ENCODE assay signal across 8 cellular contexts in the genomic region with DNA sequence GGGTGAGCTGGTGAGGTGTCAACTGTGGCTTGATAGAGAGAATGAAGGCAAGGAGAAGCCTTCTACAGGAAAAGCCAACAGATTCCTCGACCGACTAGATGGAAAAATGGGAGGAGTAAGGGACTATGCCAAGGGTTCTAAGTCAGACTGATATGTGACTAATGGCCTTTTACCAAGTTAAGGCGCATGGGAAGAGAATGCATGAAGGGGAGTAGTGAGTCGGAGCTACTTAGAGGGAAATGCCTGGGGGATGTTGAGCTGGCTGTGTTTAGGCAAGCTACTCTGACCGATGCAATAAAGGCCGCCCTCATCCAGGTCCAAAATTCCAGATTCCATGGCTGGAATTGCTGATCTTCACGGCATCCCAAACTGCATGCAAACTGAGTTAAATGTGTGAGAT. TPM values are rescaled to one million over a fixed set of nuclear protein-coding genes. Genes with fewer than 3 reads are reported as not detected.
DNase-seq lines count a peak whose midpoint lies in the region; ATAC-seq, FAIRE-seq and TF ChIP-seq lines count a peak whose summit lies in the region.

No MANE protein-coding gene starts in this region.

- H3K36me3 Mint-ChIP-seq in memory B cell: peaks cover 12% of the 10 kb centered on the region

- no peaks in the 10 kb centered on the region for H3K9me3 Mint-ChIP-seq in memory B cell

- SMC1A ChIA-PET in GM12878 (lab: Charles Lee; ENCODE audit: uncharacterized antibody, unreplicated experiment): interaction anchor here (0.6 to 1.9 kb wide), 13 partner anchors 9 to 1018 kb away, joined by 3 to 7 read pairs (median 4); no protein-coding TSS in a partner anchor

- H3K4me1 Mint-ChIP-seq in memory B cell: peaks cover 47% of the 10 kb centered on the region

- H3K27me3 Mint-ChIP-seq in memory B cell: no peaks in the 10 kb centered on the region

- H3K9ac ChIP-seq in GM12878 (ENCODE audit: control insufficient read depth, insufficient read depth, low read length) (no peak overlapping the region), Karpas-422 (ENCODE audit: low read length) (no peak overlapping the region)

- H3K27ac ChIP-seq in ACC112 (ENCODE audit: low read depth, low read length) (peak overlapping the region; percentile 100), GM12878 (ENCODE audit: control insufficient read depth, insufficient read depth) (peak overlapping the region; percentile 67), Karpas-422 (ENCODE audit: low read length) (no peak overlapping the region)

- TF ChIP-seq POLR2A in H54 (IDR thresholded peaks at IDR 0.05; ENCODE audit: low read depth, low read length) (no peak), GM12878 (IDR thresholded peaks at IDR 0.05; ENCODE audit: low read depth, low read length) (no peak)

- no peak overlapping the region for H3K4me3 Mint-ChIP-seq in memory B cell

- H3K4me3 ChIP-seq in ACC112 (ENCODE audit: low read depth, low read length) (peak overlapping the region; percentile 62), GM12878 (no peak overlapping the region; the same call in 1 of the 2 replicates), Karpas-422 (ENCODE audit: low read length) (no peak overlapping the region)

- RAD21 ChIA-PET in GM12878 (lab: Charles Lee; ENCODE audit: unreplicated experiment): interaction anchor here (0.6 to 1.7 kb wide), 11 partner anchors 10 to 237 kb away, joined by 3 to 9 read pairs (median 4); a partner anchor contains a TSS

- peak overlapping the region; percentile 82 for H3K27ac Mint-ChIP-seq in memory B cell

- CTCF ChIA-PET in GM12878 (lab: Yijun Ruan, JAX): interaction anchor here (0.5 to 1.3 kb wide), 3 partner anchors 10 to 89 kb away, joined by 3 read pairs; no protein-coding TSS in a partner anchor

- in situ Hi-C loops in GM12878 (cut with MboI): no loop called here

- ATAC-seq in GM12878: no peak
- ATAC-seq in memory B cell (ENCODE audit: low read depth): no peak
- no peak for ATAC-seq in HG02981 (IDR thresholded peaks at IDR 0.05; ENCODE audit: unreplicated experiment)

- no peaks in the 10 kb centered on the region for H4K20me1 ChIP-seq in GM12878 (ENCODE audit: control insufficient read depth, insufficient read depth)
- no peaks in the 10 kb centered on the region for H4K20me1 ChIP-seq in Karpas-422 (ENCODE audit: insufficient read depth, low read depth, low read length)

- peak overlapping the region; percentile 97 for H2AFZ ChIP-seq in ACC112 (ENCODE audit: low read length, unreplicated experiment)
- no peak overlapping the region for H2AFZ ChIP-seq in GM12878 (ENCODE audit: control insufficient read depth, low read depth, low read length)
- no peak overlapping the region for H2AFZ ChIP-seq in Karpas-422 (ENCODE audit: low read length)

- DNase-seq in H54 (ENCODE audit: insufficient read length, low spot score) (peak; percentile 28), GM12878 (ENCODE audit: low read depth, low spot score) (no peak), memory B cell (ENCODE audit: low spot score in 2 of 2) (no peak), frontal cortex (ENCODE audit: low spot score in 2 of 2) (no peak), Karpas-422 (no peak), NCI-H1436 treated with DMSO at 0.1 percent for 48 hours (lab: John Stamatoyannopoulos, UW) (no peak)

- H3K4me2 ChIP-seq in GM12878 (ENCODE audit: control insufficient read depth, insufficient read depth): peak overlapping the region; percentile 39; the same call in 1 of the 2 replicates
- H3K4me2 ChIP-seq in Karpas-422 (ENCODE audit: low read depth, low read length, poor library complexity, severe bottlenecking): no peak overlapping the region

- no peak for TF ChIP-seq CTCF in GM12878 (IDR thresholded peaks at IDR 0.05 in 2 of 3, conservative IDR thresholded peaks at IDR 0.05 in 1 of 3; ENCODE audit: control insufficient read depth in 2 of 3, extremely low read depth in 1 of 3, insufficient read depth in 1 of 3, low read depth in 3 of 3, low read length in 3 of 3)

- H3K36me3 ChIP-seq in ACC112 (ENCODE audit: insufficient read depth, low read length) (no peaks in the 10 kb centered on the region), GM12878 (ENCODE audit: control insufficient read depth in 2 of 2, insufficient read depth in 2 of 2, low read length in 1 of 2) (peaks cover 0 to 8% of the 10 kb centered on the region in 2 experiments; a peak in 3 of 4 replicates), Karpas-422 (ENCODE audit: insufficient read depth, low read length) (0 out of 2 replicates have a peak, but pooled peaks cover 2% of the 10 kb centered on the region)

- H3K9me3 ChIP-seq in GM12878 (replicated peaks; ENCODE audit: control insufficient read depth, insufficient read depth, low read length) (no peaks in the 10 kb centered on the region), Karpas-422 (ENCODE audit: low read length) (no peaks in the 10 kb centered on the region)

- TF ChIP-seq RAD21 in GM12878 (IDR thresholded peaks at IDR 0.05; ENCODE audit: insufficient read depth, low read depth, low read length): no peak

- BruUV-seq in GM12878 (replicated peaks; lab: Mats Ljungman, UMichigan): no TSS peak

- FAIRE-seq in H54 (lab: Jason Lieb, UNC): peak; percentile 98
- no peak for FAIRE-seq in GM12878 (lab: Jason Lieb, UNC)
- FAIRE-seq in frontal cortex (lab: Jason Lieb, UNC): no peak

- H3K4me1 ChIP-seq in ACC112 (ENCODE audit: control insufficient read depth, insufficient read depth, low read length, unreplicated experiment): peaks cover 44% of the 10 kb centered on the region
- H3K4me1 ChIP-seq in GM12878 (ENCODE audit: control insufficient read depth, insufficient read depth, low read length): peaks cover 17% of the 10 kb centered on the region
- peaks cover 59% of the 10 kb centered on the region for H3K4me1 ChIP-seq in Karpas-422 (ENCODE audit: low read length)

- intact Hi-C loops in GM12878 (cut with micrococcal nuclease; ENCODE audit: unreplicated experiment): loop anchor here (2.0 to 5.0 kb wide), 3 partner anchors 38 to 149 kb away; no protein-coding TSS in a partner anchor

- WGBS in GM12878 (ENCODE audit: insufficient coverage, insufficient replicate concordance, low lambda C conversion rate, missing lambda C conversion rate): 85% methylated on average over 7 of the region's 7 CpGs

- no peaks in the 10 kb centered on the region for H3K79me2 ChIP-seq in ACC112 (ENCODE audit: control insufficient read depth, insufficient read depth, low read length, unreplicated experiment)
- H3K79me2 ChIP-seq in GM12878 (ENCODE audit: control insufficient read depth, insufficient read depth, low read length): peaks cover 68% of the 10 kb centered on the region
- H3K79me2 ChIP-seq in Karpas-422 (ENCODE audit: low read length): peaks cover 89% of the 10 kb centered on the region

- H3K27me3 ChIP-seq in ACC112 (ENCODE audit: insufficient read depth, low read length) (no peaks in the 10 kb centered on the region), GM12878 (replicated peaks in 1 of 2; ENCODE audit: control insufficient read depth in 2 of 2, insufficient read depth in 2 of 2, low read length in 1 of 2) (no peaks in the 10 kb centered on the region), Karpas-422 (ENCODE audit: low read length) (no peaks in the 10 kb centered on the region)

- TF ChIP-seq EP300 in GM12878 (IDR thresholded peaks at IDR 0.05; ENCODE audit: borderline replicate concordance in 1 of 2, control insufficient read depth in 1 of 2, low read depth in 2 of 2, low read length in 2 of 2): no peak

- H3K9me2 ChIP-seq in Karpas-422 (replicated peaks; ENCODE audit: insufficient read depth, low read length): no peaks in the 10 kb centered on the region

- POLR2A ChIA-PET in GM12878 (lab: Charles Lee): interaction anchor here (0.6 to 1.9 kb wide), 4 partner anchors 18 to 78 kb away, joined by 3 to 4 read pairs (median 4); no protein-coding TSS in a partner anchor

TF ChIP-seq in GM12878, 131 proteins besides CTCF, POLR2A, EP300 and RAD21 (continues in another document):
- no peak for TF ChIP-seq ZNF384 (IDR thresholded peaks at IDR 0.05; ENCODE audit: borderline replicate concordance, low read depth, low read length)
- TF ChIP-seq SMARCA5 (IDR thresholded peaks at IDR 0.05): no peak
- no peak for TF ChIP-seq RFX5 (IDR thresholded peaks at IDR 0.05; ENCODE audit: low read depth, low read length)
- TF ChIP-seq LARP7 (IDR thresholded peaks at IDR 0.05): no peak

RNA-seq across cellular contexts. Expression of a gene that starts 48.2 kb away (rescaled TPM):
- total RNA-seq in GM12878 (2013; cell fraction: nucleolus; rRNA removed): 95.1 and 97.5 TPM in 2 replicates
- 14.7 and 14.8 TPM in 2 replicates for total RNA-seq in GM12878 (2014; rRNA removed)
- 18.2 and 20.0 TPM in 2 replicates for total RNA-seq in GM12878 (2014; rRNA removed; fragmentation: Illumina TruSeq; extraction: Trizol)
- 67.0 and 67.4 TPM in 2 replicates for total RNA-seq in GM12878 (2021)
- 26.8 TPM for polyA plus RNA-seq in GM12878 (2011; ENCODE audit: low read depth)
- polyA plus RNA-seq in GM12878 (2011; rRNA removed): 10.6 and 12.5 TPM in 2 replicates
- polyA plus RNA-seq in GM12878 (2011; cell fraction: cytosol; rRNA removed): 9.7 and 14.3 TPM in 2 replicates
- 20.7 and 24.7 TPM in 2 replicates for polyA plus RNA-seq in GM12878 (2011; cell fraction: nucleus; rRNA removed)
- 62.2 and 64.8 TPM in 2 replicates for polyA plus RNA-seq in GM12878 (2012)
- 66.0 and 74.0 TPM in 2 replicates for polyA plus RNA-seq in GM12878 (2014; fragmentation: Illumina TruSeq; extraction: Trizol)
- polyA plus RNA-seq in GM12878 (2014; fragmentation: Nextera tagmentation; extraction: Ambion mirVana): 10 to 100 TPM in 1 of 2 experiments, 1 to 10 TPM in 1; 7.3 to 11.4 TPM
- 21.5 and 28.1 TPM in 2 replicates for polyA plus RNA-seq in GM12878 (2014; rRNA removed)
- 10 to 100 TPM; 23.7 to 30.2 TPM for polyA plus RNA-seq in GM12878 (2016; fragmentation: Nextera tagmentation; extraction: Ambion mirVana)
- 18.3 and 29.0 TPM in 2 replicates for polyA minus RNA-seq in GM12878 (2011; rRNA and poly(A)+ RNA removed)
- polyA minus RNA-seq in GM12878 (2011; cell fraction: cytosol; rRNA and poly(A)+ RNA removed): 13.4 and 15.7 TPM in 2 replicates
- 30.6 and 41.9 TPM in 2 replicates for polyA minus RNA-seq in GM12878 (2011; cell fraction: nucleus; rRNA and poly(A)+ RNA removed)
- total RNA-seq in frontal cortex: 0.82 TPM
- 22.7 and 34.7 TPM in 2 replicates for total RNA-seq in Karpas-422 (2014; rRNA removed; shearing (Covaris generic); ENCODE audit: low replicate concordance)
